19 cellular contexts compared by ENCODE assay signal in the genomic region with DNA sequence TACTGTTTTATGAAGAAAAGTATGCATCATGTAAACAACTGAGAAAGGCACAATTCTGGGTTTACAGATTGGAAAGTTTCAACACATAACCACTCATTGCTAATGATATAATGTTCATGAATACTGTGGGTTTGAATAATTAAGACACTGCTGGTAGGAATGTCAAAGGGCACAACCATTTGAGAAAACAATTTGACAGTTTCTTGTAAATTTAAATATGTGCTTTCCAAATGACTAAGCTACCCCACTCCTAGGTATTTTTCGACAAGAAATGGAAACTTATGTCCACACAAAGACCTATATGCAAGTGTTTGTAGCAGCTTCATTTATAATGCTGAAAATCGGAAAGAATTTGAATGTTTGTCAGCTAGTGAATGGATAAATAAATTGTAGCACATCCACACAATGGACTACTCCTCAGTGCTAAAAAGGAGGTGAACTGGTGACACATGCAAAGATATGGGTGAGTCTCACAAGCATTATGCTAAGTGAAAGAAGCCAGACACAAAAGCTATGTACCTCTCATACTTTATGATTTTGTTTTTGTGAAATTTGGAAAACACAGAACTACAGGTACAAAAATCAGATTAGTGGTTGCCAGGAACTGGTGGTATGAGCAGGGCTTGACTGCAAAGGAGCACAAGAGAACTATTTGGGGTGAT. TPM values are rescaled to one million over a fixed set of nuclear protein-coding genes. Genes with fewer than 3 reads are reported as not detected.
DNase-seq lines count a peak whose midpoint lies in the region; ATAC-seq, FAIRE-seq and TF ChIP-seq lines count a peak whose summit lies in the region.
"Had no signal": no experiment of that assay in that cellular context is flagged by ENCODE, and none has a peak within 500 bp of the region (broad histone marks: within the 10 kb centered on the region; RNA-seq: fewer than 3 reads in every experiment).

No MANE protein-coding gene starts in this region.

- POLR2A ChIA-PET in activated CD4-positive, alpha-beta T cell treated with anti-CD3 and anti-CD28 coated beads for 36 hours (lab: Charles Lee): interaction anchor here (0.6 kb wide), 1 partner anchor 75 kb away, joined by 7 read pairs; no protein-coding TSS in a partner anchor
- POLR2A ChIA-PET in activated CD4-positive, alpha-beta T cell treated with anti-CD3 and anti-CD28 coated beads, Interleukin-2, amount 10 ng/mL, durations not matched to agents 7 days and 5 days (lab: Charles Lee): no interaction called here

- peak overlapping the region; percentile 83 for H3K27ac Mint-ChIP-seq in activated CD4-positive, alpha-beta T cell treated with anti-CD3 and anti-CD28 coated beads for 36 hours
- H3K27ac Mint-ChIP-seq in activated CD4-positive, alpha-beta T cell treated with anti-CD3 and anti-CD28 coated beads, Interleukin-2, amount 10 ng/mL, durations not matched to agents 7 days and 5 days: no peak overlapping the region
- H3K27ac Mint-ChIP-seq in stimulated activated naive CD8-positive, alpha-beta T cell treated with anti-CD3 and anti-CD28 coated beads, Interleukin-15, Interleukin-2, amounts not matched to agents 100 ng/mL and 50 ng/mL, for 24 hours: peak overlapping the region; percentile 53
- H3K27ac Mint-ChIP-seq in activated T-helper 1 cell treated with anti-CD3 and anti-CD28 coated beads, Interleukin-12 subunit alpha, Interleukin-12 subunit beta, Interleukin-2, Interleukin-4 antibody, amounts not matched to agents 30 ng/mL and 10 ng/mL and 1 ng/mL, durations not matched to agents 14 hours and 24 hours and 36 hours: peak overlapping the region; percentile 84
- H3K27ac Mint-ChIP-seq: CD4-positive, alpha-beta T cell had no signal

- peaks cover 41% of the 10 kb centered on the region for H3K4me1 Mint-ChIP-seq in activated CD4-positive, alpha-beta T cell treated with anti-CD3 and anti-CD28 coated beads for 36 hours
- peaks cover 5% of the 10 kb centered on the region for H3K4me1 Mint-ChIP-seq in activated CD4-positive, alpha-beta T cell treated with anti-CD3 and anti-CD28 coated beads, Interleukin-2, amount 10 ng/mL, durations not matched to agents 7 days and 5 days
- H3K4me1 Mint-ChIP-seq in stimulated activated naive CD8-positive, alpha-beta T cell treated with anti-CD3 and anti-CD28 coated beads, Interleukin-15, Interleukin-2, amounts not matched to agents 100 ng/mL and 50 ng/mL, for 24 hours (ENCODE audit: low read depth): peaks cover 32% of the 10 kb centered on the region
- peaks cover 32% of the 10 kb centered on the region for H3K4me1 Mint-ChIP-seq in activated T-helper 1 cell treated with anti-CD3 and anti-CD28 coated beads, Interleukin-12 subunit alpha, Interleukin-12 subunit beta, Interleukin-2, Interleukin-4 antibody, amounts not matched to agents 30 ng/mL and 10 ng/mL and 1 ng/mL, durations not matched to agents 14 hours and 24 hours and 36 hours (ENCODE audit: low read depth)

- CTCF ChIA-PET in activated CD4-positive, alpha-beta T cell treated with anti-CD3 and anti-CD28 coated beads for 36 hours (lab: Charles Lee): interaction anchor here (0.9 to 1.3 kb wide), 2 partner anchors 11 to 216 kb away, joined by 3 read pairs; no protein-coding TSS in a partner anchor
- CTCF ChIA-PET in activated CD4-positive, alpha-beta T cell treated with anti-CD3 and anti-CD28 coated beads, Interleukin-2, amount 10 ng/mL, durations not matched to agents 7 days and 5 days (lab: Charles Lee): interaction anchor here (1.6 kb wide), 1 partner anchor 113 kb away, joined by 3 read pairs; no protein-coding TSS in a partner anchor

- peak; percentile 49 for ATAC-seq in activated CD4-positive, alpha-beta T cell treated with anti-CD3 and anti-CD28 coated beads for 36 hours
- ATAC-seq in stimulated activated naive CD8-positive, alpha-beta T cell treated with anti-CD3 and anti-CD28 coated beads, Interleukin-15, Interleukin-2, amounts not matched to agents 100 U/mL and 50 U/mL, for 24 hours: no peak
- ATAC-seq: PC-3 had no signal

- intact Hi-C loops in activated CD4-positive, alpha-beta T cell treated with anti-CD3 and anti-CD28 coated beads for 36 hours (cut with DNase I, micrococcal nuclease): loop anchor here (1.0 to 5.0 kb wide), 4 partner anchors 15 to 98 kb away; no protein-coding TSS in a partner anchor
- intact Hi-C loops in activated T-helper 1 cell treated with anti-CD3 and anti-CD28 coated beads, Interleukin-12 subunit alpha, Interleukin-12 subunit beta, Interleukin-2, Interleukin-4 antibody, amounts not matched to agents 30 ng/mL and 10 ng/mL and 1 ng/mL, durations not matched to agents 14 hours and 24 hours and 36 hours (cut with micrococcal nuclease): loop anchor here (1.0 to 2.0 kb wide), 6 partner anchors 8 to 120 kb away; a partner anchor contains a TSS

- TF ChIP-seq POLR2A in GM12892 (IDR thresholded peaks at IDR 0.05; ENCODE audit: low read depth, low read length): no peak

- H3K4me3 Mint-ChIP-seq in activated CD4-positive, alpha-beta T cell treated with anti-CD3 and anti-CD28 coated beads for 36 hours: peak overlapping the region; percentile 6
- H3K4me3 Mint-ChIP-seq in activated CD4-positive, alpha-beta T cell treated with anti-CD3 and anti-CD28 coated beads, Interleukin-2, amount 10 ng/mL, durations not matched to agents 7 days and 5 days: no peak overlapping the region
- H3K4me3 Mint-ChIP-seq in stimulated activated naive CD8-positive, alpha-beta T cell treated with anti-CD3 and anti-CD28 coated beads, Interleukin-15, Interleukin-2, amounts not matched to agents 100 ng/mL and 50 ng/mL, for 24 hours: no peak overlapping the region
- H3K4me3 Mint-ChIP-seq in activated T-helper 1 cell treated with anti-CD3 and anti-CD28 coated beads, Interleukin-12 subunit alpha, Interleukin-12 subunit beta, Interleukin-2, Interleukin-4 antibody, amounts not matched to agents 30 ng/mL and 10 ng/mL and 1 ng/mL, durations not matched to agents 14 hours and 24 hours and 36 hours: no peak overlapping the region
- H3K4me3 Mint-ChIP-seq: CD4-positive, alpha-beta T cell had no signal

- DNase-seq in activated CD4-positive, alpha-beta T cell treated with anti-CD3 and anti-CD28 coated beads for 36 hours: no peak
- DNase-seq in activated CD4-positive, alpha-beta T cell treated with anti-CD3 and anti-CD28 coated beads, Interleukin-2, amount 10 ng/mL, durations not matched to agents 7 days and 5 days: no peak
- DNase-seq in stimulated activated naive CD8-positive, alpha-beta T cell treated with anti-CD3 and anti-CD28 coated beads, Interleukin-15, Interleukin-2, amounts not matched to agents 100 U/mL and 50 U/mL, for 24 hours: no peak
- DNase-seq in activated T-helper 1 cell treated with anti-CD3 and anti-CD28 coated beads, Interleukin-12 subunit alpha, Interleukin-12 subunit beta, Interleukin-2, Interleukin-4 antibody, amounts not matched to agents 30 ng/mL and 10 ng/mL and 1 ng/mL, durations not matched to agents 14 hours and 24 hours and 36 hours (ENCODE audit: low spot score): no peak
- DNase-seq in GM12892 (ENCODE audit: insufficient read length): no peak
- no peak for DNase-seq in SIG-M5 (lab: John Stamatoyannopoulos, UW)
- DNase-seq in NCI-H1105 (lab: John Stamatoyannopoulos, UW): no peak
- DNase-seq: BE2C; Calu3; CD4-positive, alpha-beta T cell; DMS53; NCI-H1048; NCI-H146; NCI-H2081; NCI-H748 treated with DMSO at 0.1 percent for 48 hours had no signal

- peaks cover 29% of the 10 kb centered on the region for H3K27me3 Mint-ChIP-seq in activated CD4-positive, alpha-beta T cell treated with anti-CD3 and anti-CD28 coated beads for 36 hours
- peaks cover 2% of the 10 kb centered on the region for H3K27me3 Mint-ChIP-seq in activated CD4-positive, alpha-beta T cell treated with anti-CD3 and anti-CD28 coated beads, Interleukin-2, amount 10 ng/mL, durations not matched to agents 7 days and 5 days
- peaks cover 31% of the 10 kb centered on the region for H3K27me3 Mint-ChIP-seq in stimulated activated naive CD8-positive, alpha-beta T cell treated with anti-CD3 and anti-CD28 coated beads, Interleukin-15, Interleukin-2, amounts not matched to agents 100 ng/mL and 50 ng/mL, for 24 hours
- H3K27me3 Mint-ChIP-seq in activated T-helper 1 cell treated with anti-CD3 and anti-CD28 coated beads, Interleukin-12 subunit alpha, Interleukin-12 subunit beta, Interleukin-2, Interleukin-4 antibody, amounts not matched to agents 30 ng/mL and 10 ng/mL and 1 ng/mL, durations not matched to agents 14 hours and 24 hours and 36 hours (ENCODE audit: insufficient read depth): no peaks in the 10 kb centered on the region

- peaks cover 2% of the 10 kb centered on the region for H3K36me3 Mint-ChIP-seq in activated CD4-positive, alpha-beta T cell treated with anti-CD3 and anti-CD28 coated beads for 36 hours (ENCODE audit: low read depth)
- no peaks in the 10 kb centered on the region for H3K36me3 Mint-ChIP-seq in activated CD4-positive, alpha-beta T cell treated with anti-CD3 and anti-CD28 coated beads, Interleukin-2, amount 10 ng/mL, durations not matched to agents 7 days and 5 days (ENCODE audit: low read depth)
- H3K36me3 Mint-ChIP-seq in stimulated activated naive CD8-positive, alpha-beta T cell treated with anti-CD3 and anti-CD28 coated beads, Interleukin-15, Interleukin-2, amounts not matched to agents 100 ng/mL and 50 ng/mL, for 24 hours (ENCODE audit: low read depth): no peaks in the 10 kb centered on the region
- H3K36me3 Mint-ChIP-seq in activated T-helper 1 cell treated with anti-CD3 and anti-CD28 coated beads, Interleukin-12 subunit alpha, Interleukin-12 subunit beta, Interleukin-2, Interleukin-4 antibody, amounts not matched to agents 30 ng/mL and 10 ng/mL and 1 ng/mL, durations not matched to agents 14 hours and 24 hours and 36 hours (ENCODE audit: low read depth): peaks cover 4% of the 10 kb centered on the region

- no peak for FAIRE-seq in GM12892 (lab: Jason Lieb, UNC)

- peaks cover 22% of the 10 kb centered on the region for H3K9me3 Mint-ChIP-seq in activated CD4-positive, alpha-beta T cell treated with anti-CD3 and anti-CD28 coated beads for 36 hours (ENCODE audit: low read depth)
- H3K9me3 Mint-ChIP-seq in activated CD4-positive, alpha-beta T cell treated with anti-CD3 and anti-CD28 coated beads, Interleukin-2, amount 10 ng/mL, durations not matched to agents 7 days and 5 days: peaks cover 17% of the 10 kb centered on the region
- peaks cover 16% of the 10 kb centered on the region for H3K9me3 Mint-ChIP-seq in stimulated activated naive CD8-positive, alpha-beta T cell treated with anti-CD3 and anti-CD28 coated beads, Interleukin-15, Interleukin-2, amounts not matched to agents 100 ng/mL and 50 ng/mL, for 24 hours
- H3K9me3 Mint-ChIP-seq in activated T-helper 1 cell treated with anti-CD3 and anti-CD28 coated beads, Interleukin-12 subunit alpha, Interleukin-12 subunit beta, Interleukin-2, Interleukin-4 antibody, amounts not matched to agents 30 ng/mL and 10 ng/mL and 1 ng/mL, durations not matched to agents 14 hours and 24 hours and 36 hours: peaks cover 19% of the 10 kb centered on the region
- H3K9me3 Mint-ChIP-seq: CD4-positive, alpha-beta T cell had no signal

RNA-seq across cellular contexts. Expression of a gene that starts 44.8 kb away (rescaled TPM):
- total RNA-seq in activated CD4-positive, alpha-beta T cell treated with anti-CD3 and anti-CD28 coated beads for 36 hours: 10 to 100 TPM; 21.7 to 27.4 TPM
- under 1 TPM; 0.32 to 0.71 TPM for total RNA-seq in activated CD4-positive, alpha-beta T cell treated with anti-CD3 and anti-CD28 coated beads, Interleukin-2, amount 10 ng/mL, durations not matched to agents 7 days and 5 days
- total RNA-seq in activated T-helper 1 cell treated with anti-CD3 and anti-CD28 coated beads, Interleukin-12 subunit alpha, Interleukin-12 subunit beta, Interleukin-2, Interleukin-4 antibody, amounts not matched to agents 30 ng/mL and 10 ng/mL and 1 ng/mL, durations not matched to agents 14 hours and 24 hours and 36 hours: 45.6 and 46.3 TPM in 2 replicates
- 0.51 TPM for polyA plus RNA-seq in GM12892 (2012; ENCODE audit: missing spikeins)
- total RNA-seq: Calu3, MCF 10A, NCI-H460 had no signal

Comparison
In these comparisons a context has a peak if more than half of its experiments do, and no peak if none do; other contexts are left out.
1. RNA of a gene that starts 44.8 kb away (total RNA-seq): 45.6 to 46.3 TPM in activated T-helper 1 cell treated with anti-CD3 and anti-CD28 coated beads, Interleukin-12 subunit alpha, Interleukin-12 subunit beta, Interleukin-2, Interleukin-4 antibody, amounts not matched to agents 30 ng/mL and 10 ng/mL and 1 ng/mL, durations not matched to agents 14 hours and 24 hours and 36 hours and 21.7 to 27.4 TPM in activated CD4-positive, alpha-beta T cell treated with anti-CD3 and anti-CD28 coated beads for 36 hours; 0.32 to 0.71 TPM in activated CD4-positive, alpha-beta T cell treated with anti-CD3 and anti-CD28 coated beads, Interleukin-2, amount 10 ng/mL, durations not matched to agents 7 days and 5 days; every median in the first group is over 10 times any median in the second.